In genomic region chr14:100862793-100863192, GRCh38 we compare ENCODE assay signal across 36 cellular contexts. TPM values are rescaled to one million over a fixed set of nuclear protein-coding genes. Genes with fewer than 3 reads are reported as not detected.
"Had no signal": no experiment of that assay in that cellular context is flagged by ENCODE, and none has a peak within 500 bp of the region (broad histone marks: within the 10 kb centered on the region; RNA-seq: fewer than 3 reads in every experiment).

No MANE protein-coding gene starts in this region.

- H3K27me3 ChIP-seq: adrenal gland, body of pancreas had no signal

- H3K4me1 Mint-ChIP-seq: activated B cell treated with CpG ODN at 0.5 μM for 24 hours; activated CD4-positive, alpha-beta T cell treated with anti-CD3 and anti-CD28 coated beads, Interleukin-2, amount 10 ng/mL, durations not matched to agents 24 days and 14 days; activated CD8-positive, alpha-beta memory T cell treated with anti-CD3 and anti-CD28 coated beads, Interleukin-2, amount 10 ng/mL, durations not matched to agents 7 days and 5 days; activated naive CD4-positive, alpha-beta T cell treated with anti-CD3 and anti-CD28 coated beads, Interleukin-2, amount 50 U/mL, for 24 hours; activated naive CD8-positive, alpha-beta T cell treated with anti-CD3 and anti-CD28 coated beads for 36 hours; activated naive CD8-positive, alpha-beta T cell treated with anti-CD3 and anti-CD28 coated beads, Interleukin-2, amount 50 U/mL, for 24 hours; T-helper 17 cell had no signal

- H3K9me3 Mint-ChIP-seq: activated CD4-positive, alpha-beta memory T cell treated with anti-CD3 and anti-CD28 coated beads for 36 hours; activated CD4-positive, alpha-beta T cell treated with anti-CD3 and anti-CD28 coated beads, Interleukin-2, amount 10 ng/mL, durations not matched to agents 24 days and 14 days; activated naive CD4-positive, alpha-beta T cell treated with anti-CD3 and anti-CD28 coated beads for 36 hours; activated naive CD4-positive, alpha-beta T cell treated with anti-CD3 and anti-CD28 coated beads, Interleukin-2, amount 50 U/mL, for 24 hours; activated naive CD8-positive, alpha-beta T cell treated with anti-CD3 and anti-CD28 coated beads for 36 hours; activated naive CD8-positive, alpha-beta T cell treated with anti-CD3 and anti-CD28 coated beads, Interleukin-2, amount 50 U/mL, for 24 hours; activated T-helper 1 cell treated with anti-CD3 and anti-CD28 coated beads, Interleukin-12 subunit alpha, Interleukin-12 subunit beta, Interleukin-2, Interleukin-4 antibody, amounts not matched to agents 30 ng/mL and 10 ng/mL and 1 ng/mL, durations not matched to agents 14 hours and 24 hours and 36 hours; activated T-helper 2 cell treated with anti-CD3 and anti-CD28 coated beads, Interferon-gamma antibody, Interleukin-2, Interleukin-4, amounts not matched to agents 10 μg/mL and 5 μg/mL and 100 μg/mL, durations not matched to agents 14 hours and 24 hours and 36 hours; effector memory CD8-positive, alpha-beta T cell; T-helper 2 cell treated with Interferon-gamma antibody and Interleukin-4, amounts not matched to agents 5 μg/mL and 100 μg/mL, for 36 hours had no signal

- DNase-seq: activated B cell treated with CpG ODN at 0.5 μM for 24 hours; activated CD4-positive, alpha-beta memory T cell treated with anti-CD3 and anti-CD28 coated beads for 36 hours; activated CD4-positive, alpha-beta T cell treated with anti-CD3 and anti-CD28 coated beads, Interleukin-2, amount 10 ng/mL, durations not matched to agents 24 days and 14 days; activated CD8-positive, alpha-beta memory T cell treated with anti-CD3 and anti-CD28 coated beads, Interleukin-2, amount 10 ng/mL, durations not matched to agents 7 days and 5 days; activated CD8-positive, alpha-beta memory T cell treated with anti-CD3 and anti-CD28 coated beads, Interleukin-2, amount 50 U/mL, for 4 hours; activated CD8-positive, alpha-beta T cell treated with anti-CD3 and anti-CD28 coated beads, Interleukin-2, amount 10 ng/mL, durations not matched to agents 7 days and 5 days; activated effector memory CD4-positive, alpha-beta T cell treated with anti-CD3 and anti-CD28 coated beads, Interleukin-2, amount 50 U/mL, for 16 hours; activated naive CD4-positive, alpha-beta T cell treated with anti-CD3 and anti-CD28 coated beads for 36 hours; activated naive CD8-positive, alpha-beta T cell treated with anti-CD3 and anti-CD28 coated beads for 36 hours; activated naive CD8-positive, alpha-beta T cell treated with anti-CD3 and anti-CD28 coated beads, Interleukin-2, amount 50 U/mL, for 24 hours; activated T-cell treated with anti-CD3 and anti-CD28 coated beads, Interleukin-2, amount 50 U/mL, for 1 hour; activated T-cell treated with anti-CD3 and anti-CD28 coated beads, Interleukin-2, amount 50 U/mL, for 48 hours; amygdala; body of pancreas; caudate nucleus; cortex of kidney; dermis blood vessel endothelial cell; effector CD4-positive, alpha-beta T cell; effector memory CD8-positive, alpha-beta T cell; foreskin melanocyte; heart right ventricle; T-helper 17 cell; T1000; WERI-Rb-1 had no signal

- H3K27me3 Mint-ChIP-seq: activated B cell treated with CpG ODN at 0.5 μM for 24 hours; activated CD4-positive, alpha-beta T cell treated with anti-CD3 and anti-CD28 coated beads, Interleukin-2, amount 10 ng/mL, durations not matched to agents 24 days and 14 days; activated CD8-positive, alpha-beta memory T cell treated with anti-CD3 and anti-CD28 coated beads, Interleukin-2, amount 10 ng/mL, durations not matched to agents 7 days and 5 days had no signal

- H3K36me3 Mint-ChIP-seq: activated CD4-positive, alpha-beta memory T cell treated with anti-CD3 and anti-CD28 coated beads for 36 hours; activated CD8-positive, alpha-beta memory T cell treated with anti-CD3 and anti-CD28 coated beads, Interleukin-2, amount 10 ng/mL, durations not matched to agents 7 days and 5 days; activated naive CD4-positive, alpha-beta T cell treated with anti-CD3 and anti-CD28 coated beads, Interleukin-2, amount 50 U/mL, for 24 hours; activated naive CD8-positive, alpha-beta T cell treated with anti-CD3 and anti-CD28 coated beads for 36 hours had no signal

- H3K27ac ChIP-seq: adrenal gland, body of pancreas, esophagus muscularis mucosa, gastroesophageal sphincter, heart right ventricle, WERI-Rb-1 had no signal

- H3K4me3 ChIP-seq: adrenal gland, body of pancreas, esophagus muscularis mucosa, gastroesophageal sphincter, heart right ventricle had no signal

- H3K4me1 ChIP-seq: body of pancreas, esophagus muscularis mucosa, gastroesophageal sphincter, heart right ventricle had no signal

- H3K4me3 Mint-ChIP-seq: activated B cell treated with CpG ODN at 0.5 μM for 24 hours; activated CD4-positive, alpha-beta memory T cell treated with anti-CD3 and anti-CD28 coated beads for 36 hours; activated CD4-positive, alpha-beta T cell treated with anti-CD3 and anti-CD28 coated beads, Interleukin-2, amount 10 ng/mL, durations not matched to agents 24 days and 14 days; activated CD8-positive, alpha-beta memory T cell treated with anti-CD3 and anti-CD28 coated beads, Interleukin-2, amount 10 ng/mL, durations not matched to agents 7 days and 5 days; activated CD8-positive, alpha-beta T cell treated with anti-CD3 and anti-CD28 coated beads, Interleukin-2, amount 10 ng/mL, durations not matched to agents 7 days and 5 days; activated naive CD4-positive, alpha-beta T cell treated with anti-CD3 and anti-CD28 coated beads for 36 hours; activated naive CD4-positive, alpha-beta T cell treated with anti-CD3 and anti-CD28 coated beads, Interleukin-2, amount 50 U/mL, for 24 hours; activated naive CD8-positive, alpha-beta T cell treated with anti-CD3 and anti-CD28 coated beads for 36 hours; activated naive CD8-positive, alpha-beta T cell treated with anti-CD3 and anti-CD28 coated beads, Interleukin-2, amount 50 U/mL, for 24 hours; activated T-helper 1 cell treated with anti-CD3 and anti-CD28 coated beads, Interleukin-12 subunit alpha, Interleukin-12 subunit beta, Interleukin-2, Interleukin-4 antibody, amounts not matched to agents 30 ng/mL and 10 ng/mL and 1 ng/mL, durations not matched to agents 14 hours and 24 hours and 36 hours; effector memory CD8-positive, alpha-beta T cell; T-helper 17 cell; T-helper 2 cell treated with Interferon-gamma antibody and Interleukin-4, amounts not matched to agents 5 μg/mL and 100 μg/mL, for 36 hours had no signal

- H3K36me3 ChIP-seq: esophagus muscularis mucosa, gastroesophageal sphincter, heart right ventricle, WERI-Rb-1 had no signal

- H3K27ac Mint-ChIP-seq: activated B cell treated with CpG ODN at 0.5 μM for 24 hours; activated CD4-positive, alpha-beta memory T cell treated with anti-CD3 and anti-CD28 coated beads for 36 hours; activated CD4-positive, alpha-beta T cell treated with anti-CD3 and anti-CD28 coated beads, Interleukin-2, amount 10 ng/mL, durations not matched to agents 24 days and 14 days; activated CD8-positive, alpha-beta memory T cell treated with anti-CD3 and anti-CD28 coated beads, Interleukin-2, amount 10 ng/mL, durations not matched to agents 7 days and 5 days; activated CD8-positive, alpha-beta T cell treated with anti-CD3 and anti-CD28 coated beads, Interleukin-2, amount 10 ng/mL, durations not matched to agents 7 days and 5 days; activated naive CD4-positive, alpha-beta T cell treated with anti-CD3 and anti-CD28 coated beads for 36 hours; activated naive CD4-positive, alpha-beta T cell treated with anti-CD3 and anti-CD28 coated beads, Interleukin-2, amount 50 U/mL, for 24 hours; activated naive CD8-positive, alpha-beta T cell treated with anti-CD3 and anti-CD28 coated beads for 36 hours; activated naive CD8-positive, alpha-beta T cell treated with anti-CD3 and anti-CD28 coated beads, Interleukin-2, amount 50 U/mL, for 24 hours; activated T-helper 1 cell treated with anti-CD3 and anti-CD28 coated beads, Interleukin-12 subunit alpha, Interleukin-12 subunit beta, Interleukin-2, Interleukin-4 antibody, amounts not matched to agents 30 ng/mL and 10 ng/mL and 1 ng/mL, durations not matched to agents 14 hours and 24 hours and 36 hours; activated T-helper 2 cell treated with anti-CD3 and anti-CD28 coated beads, Interferon-gamma antibody, Interleukin-2, Interleukin-4, amounts not matched to agents 10 μg/mL and 5 μg/mL and 100 μg/mL, durations not matched to agents 14 hours and 24 hours and 36 hours; effector memory CD8-positive, alpha-beta T cell; T-helper 17 cell; T-helper 2 cell treated with Interferon-gamma antibody and Interleukin-4, amounts not matched to agents 5 μg/mL and 100 μg/mL, for 36 hours had no signal

- H3K9me3 ChIP-seq: adrenal gland, body of pancreas, esophagus muscularis mucosa, gastroesophageal sphincter, heart right ventricle had no signal

- ATAC-seq: activated CD4-positive, CD25-positive, alpha-beta regulatory T cell treated with anti-CD3 and anti-CD28 coated beads, Interleukin-2, amount 50 U/mL, for 24 hours; activated CD8-positive, alpha-beta memory T cell treated with anti-CD3 and anti-CD28 coated beads, Interleukin-2, amount 10 ng/mL, durations not matched to agents 7 days and 5 days; activated CD8-positive, alpha-beta T cell treated with anti-CD3 and anti-CD28 coated beads, Interleukin-2, amount 10 ng/mL, durations not matched to agents 7 days and 5 days; activated naive CD8-positive, alpha-beta T cell treated with anti-CD3 and anti-CD28 coated beads, Interleukin-2, amount 50 U/mL, for 24 hours; body of pancreas; effector memory CD8-positive, alpha-beta T cell; gastroesophageal sphincter; heart right ventricle; T-helper 17 cell had no signal

RNA-seq across cellular contexts. Expression of gene MEG3, which starts 36.9 kb away (rescaled TPM):
- total RNA-seq: activated B cell treated with CpG ODN at 0.5 μM for 24 hours; activated CD4-positive, alpha-beta memory T cell treated with anti-CD3 and anti-CD28 coated beads for 36 hours; activated CD4-positive, alpha-beta T cell treated with anti-CD3 and anti-CD28 coated beads, Interleukin-2, amount 10 ng/mL, durations not matched to agents 24 days and 14 days; activated CD8-positive, alpha-beta memory T cell treated with anti-CD3 and anti-CD28 coated beads for 36 hours; activated CD8-positive, alpha-beta memory T cell treated with anti-CD3 and anti-CD28 coated beads, Interleukin-2, amount 10 ng/mL, durations not matched to agents 7 days and 5 days; activated CD8-positive, alpha-beta T cell treated with anti-CD3 and anti-CD28 coated beads, Interleukin-2, amount 10 ng/mL, durations not matched to agents 7 days and 5 days; activated naive CD4-positive, alpha-beta T cell treated with anti-CD3 and anti-CD28 coated beads for 36 hours; activated T-helper 1 cell treated with anti-CD3 and anti-CD28 coated beads, Interleukin-12 subunit alpha, Interleukin-12 subunit beta, Interleukin-2, Interleukin-4 antibody, amounts not matched to agents 30 ng/mL and 10 ng/mL and 1 ng/mL, durations not matched to agents 14 hours and 24 hours and 36 hours; activated T-helper 2 cell treated with anti-CD3 and anti-CD28 coated beads, Interferon-gamma antibody, Interleukin-2, Interleukin-4, amounts not matched to agents 10 μg/mL and 5 μg/mL and 100 μg/mL, durations not matched to agents 14 hours and 24 hours and 36 hours; chondrocyte had no signal

RNA-seq across cellular contexts. Expression of gene RTL1, which starts 40.7 kb away (rescaled TPM):
- total RNA-seq: activated B cell treated with CpG ODN at 0.5 μM for 24 hours; activated CD4-positive, alpha-beta memory T cell treated with anti-CD3 and anti-CD28 coated beads for 36 hours; activated CD4-positive, alpha-beta T cell treated with anti-CD3 and anti-CD28 coated beads, Interleukin-2, amount 10 ng/mL, durations not matched to agents 24 days and 14 days; activated CD8-positive, alpha-beta memory T cell treated with anti-CD3 and anti-CD28 coated beads for 36 hours; activated CD8-positive, alpha-beta memory T cell treated with anti-CD3 and anti-CD28 coated beads, Interleukin-2, amount 10 ng/mL, durations not matched to agents 7 days and 5 days; activated CD8-positive, alpha-beta T cell treated with anti-CD3 and anti-CD28 coated beads, Interleukin-2, amount 10 ng/mL, durations not matched to agents 7 days and 5 days; activated naive CD4-positive, alpha-beta T cell treated with anti-CD3 and anti-CD28 coated beads for 36 hours; activated naive CD8-positive, alpha-beta T cell treated with anti-CD3 and anti-CD28 coated beads for 36 hours; activated T-helper 1 cell treated with anti-CD3 and anti-CD28 coated beads, Interleukin-12 subunit alpha, Interleukin-12 subunit beta, Interleukin-2, Interleukin-4 antibody, amounts not matched to agents 30 ng/mL and 10 ng/mL and 1 ng/mL, durations not matched to agents 14 hours and 24 hours and 36 hours; activated T-helper 2 cell treated with anti-CD3 and anti-CD28 coated beads, Interferon-gamma antibody, Interleukin-2, Interleukin-4, amounts not matched to agents 10 μg/mL and 5 μg/mL and 100 μg/mL, durations not matched to agents 14 hours and 24 hours and 36 hours; aorta; dermis blood vessel endothelial cell; esophagus muscularis mucosa; glomerular endothelial cell; heart right ventricle; T-helper 17 cell had no signal
- polyA plus RNA-seq: aorta, heart right ventricle had no signal
